Comparison of ENCODE assay signal across 11 cellular contexts in genomic region chr18:51251625-51252024, GRCh38. TPM values are rescaled to one million over a fixed set of nuclear protein-coding genes. Genes with fewer than 3 reads are reported as not detected.
DNase-seq lines count a peak whose midpoint lies in the region; ATAC-seq, FAIRE-seq and TF ChIP-seq lines count a peak whose summit lies in the region.
"Had no signal": no experiment of that assay in that cellular context is flagged by ENCODE, and none has a peak within 500 bp of the region (broad histone marks: within the 10 kb centered on the region; RNA-seq: fewer than 3 reads in every experiment).

No MANE protein-coding gene starts in this region.

- no peaks in the 10 kb centered on the region for H3K36me3 ChIP-seq in left ventricle myocardium inferior

- no peak for TF ChIP-seq CTCF in nephron progenitor cell (IDR thresholded peaks at IDR 0.05)
- TF ChIP-seq CTCF in left ventricle myocardium inferior (IDR thresholded peaks at IDR 0.05; ENCODE audit: borderline replicate concordance): no peak
- no peak for TF ChIP-seq CTCF in HFFc6 (IDR thresholded peaks at IDR 0.05)

- intact Hi-C loops in left ventricle myocardium inferior (cut with micrococcal nuclease): no loop called here

- FAIRE-seq in GM19239 (lab: Jason Lieb, UNC): peak; percentile 84

- H3K27ac Mint-ChIP-seq in nephron progenitor cell: peak overlapping the region; percentile 62
- H3K27ac Mint-ChIP-seq in HFFc6: no peak overlapping the region

- H3K4me1 ChIP-seq in left ventricle myocardium inferior: peaks cover 3% of the 10 kb centered on the region

- H3K9me3 Mint-ChIP-seq in nephron progenitor cell (no peaks in the 10 kb centered on the region), HFFc6 (peaks cover 9% of the 10 kb centered on the region)

- H3K27ac ChIP-seq in left ventricle myocardium inferior (replicated peaks): no peak overlapping the region
- H3K27ac ChIP-seq: dorsolateral prefrontal cortex had no signal

- H3K4me3 Mint-ChIP-seq in nephron progenitor cell: no peak overlapping the region
- H3K4me3 Mint-ChIP-seq in HFFc6: no peak overlapping the region

- H3K27me3 ChIP-seq in left ventricle myocardium inferior (ENCODE audit: low read depth): no peaks in the 10 kb centered on the region

- H3K27me3 Mint-ChIP-seq in nephron progenitor cell (ENCODE audit: low read depth, poor library complexity) (peaks cover 8% of the 10 kb centered on the region), HFFc6 (ENCODE audit: insufficient read depth) (peaks cover 4% of the 10 kb centered on the region)

- peak; percentile 98 for ATAC-seq in HG02623 (IDR thresholded peaks at IDR 0.05; ENCODE audit: unreplicated experiment)
- ATAC-seq in HG03469 (IDR thresholded peaks at IDR 0.05; ENCODE audit: unreplicated experiment): peak; percentile 99

- no peaks in the 10 kb centered on the region for H3K9me3 ChIP-seq in left ventricle myocardium inferior (replicated peaks)

- H3K4me3 ChIP-seq in left ventricle myocardium inferior: no peak overlapping the region
- H3K4me3 ChIP-seq: dorsolateral prefrontal cortex had no signal

- H3K4me1 Mint-ChIP-seq in nephron progenitor cell (no peaks in the 10 kb centered on the region), HFFc6 (ENCODE audit: low read depth) (no peaks in the 10 kb centered on the region)

- no peaks in the 10 kb centered on the region for H3K36me3 Mint-ChIP-seq in nephron progenitor cell (ENCODE audit: low read depth)
- H3K36me3 Mint-ChIP-seq in HFFc6 (ENCODE audit: low read depth): no peaks in the 10 kb centered on the region

- peak; percentile 36 for DNase-seq in GM19239 (ENCODE audit: insufficient read length, low spot score)
- no peak for DNase-seq in nephron progenitor cell
- DNase-seq in left ventricle myocardium inferior: no peak
- DNase-seq in COLO829 (ENCODE audit: low spot score): no peak
- no peak for DNase-seq in HFFc6
- no peak for DNase-seq in SHP77 (lab: John Stamatoyannopoulos, UW)
- DNase-seq: activated effector memory CD4-positive, alpha-beta T cell treated with Interleukin-2 at 50 U/mL for 16 hours; DMS79 treated with DMSO at 0.1 percent for 48 hours; dorsolateral prefrontal cortex had no signal

RNA-seq across cellular contexts. Expression of gene MEX3C, which starts 54.1 kb away (rescaled TPM):
- total RNA-seq in left ventricle myocardium inferior: 17.2 TPM
- total RNA-seq in HFFc6 (2021; fragmentation: NEBNext Ultra II Directional; extraction: Animal tissue kit (Norgen Biotek cat#: 25700)): 10 to 100 TPM; 31.2 to 39.3 (median 35.6) TPM
